Comparison of ENCODE assay signal across 8 cellular contexts in genomic region chr3:179603831-179604230, GRCh38. TPM values are rescaled to one million over a fixed set of nuclear protein-coding genes. Genes with fewer than 3 reads are reported as not detected.
DNase-seq lines count a peak whose midpoint lies in the region; ATAC-seq, FAIRE-seq and TF ChIP-seq lines count a peak whose summit lies in the region.

No MANE protein-coding gene starts in this region.

- H2BK20ac ChIP-seq in H1 (ENCODE audit: low read length), result no peak overlapping the region

- H3K36me3 Mint-ChIP-seq in CD8-positive, alpha-beta T cell, result peaks cover 47% of the 10 kb centered on the region
- H3K36me3 Mint-ChIP-seq in neural crest cell (ENCODE audit: low read depth), result no peaks in the 10 kb centered on the region

- no peaks in the 10 kb centered on the region for H3K27me3 Mint-ChIP-seq in CD8-positive, alpha-beta T cell (ENCODE audit: low read depth)
- no peaks in the 10 kb centered on the region for H3K27me3 Mint-ChIP-seq in neural crest cell (ENCODE audit: low read depth)

- H3K9ac ChIP-seq in H1 (replicated peaks in 1 of 4; ENCODE audit: extremely low read depth in 1 of 4, low read depth in 3 of 4, low read length in 3 of 4), result peak overlapping the region; percentile 98 to 100 (median 98)

- TF ChIP-seq EP300 in H1 (IDR thresholded peaks at IDR 0.05; ENCODE audit: borderline replicate concordance in 1 of 2, low read depth in 2 of 2, low read length in 2 of 2), result no peak

- H3K23ac ChIP-seq in H1 (ENCODE audit: insufficient read length), result no peak overlapping the region

- no peak overlapping the region for H3K56ac ChIP-seq in H1 (replicated peaks; ENCODE audit: insufficient read length, low read depth, low read length)

- peak overlapping the region; percentile 97 for H3K4me3 Mint-ChIP-seq in CD8-positive, alpha-beta T cell
- peak overlapping the region; percentile 99 for H3K4me3 Mint-ChIP-seq in neural crest cell

- H3K9me3 Mint-ChIP-seq in CD8-positive, alpha-beta T cell, result no peaks in the 10 kb centered on the region
- no peaks in the 10 kb centered on the region for H3K9me3 Mint-ChIP-seq in neural crest cell

- H3K4me1 ChIP-seq in CD8-positive, alpha-beta T cell (ENCODE audit: insufficient read depth, low read length), result peaks cover 13% of the 10 kb centered on the region
- no peaks in the 10 kb centered on the region for H3K4me1 ChIP-seq in H1 (replicated peaks in 1 of 4; ENCODE audit: control insufficient read depth in 3 of 4, insufficient read depth in 4 of 4, low read length in 3 of 4)

- H3K27ac Mint-ChIP-seq in CD8-positive, alpha-beta T cell, result peak overlapping the region; percentile 100
- peak overlapping the region; percentile 100 for H3K27ac Mint-ChIP-seq in neural crest cell (ENCODE audit: unreplicated experiment)

- no peak for FAIRE-seq in H1 (lab: Jason Lieb, UNC)

- peaks cover 0 to 44% of the 10 kb centered on the region in 2 experiments; a peak in 2 of 4 replicates for H3K79me2 ChIP-seq in H1 (ENCODE audit: control insufficient read depth in 1 of 2, insufficient read depth in 2 of 2, low read length in 2 of 2)

- H2BK15ac ChIP-seq in H1 (ENCODE audit: low read length), result no peak overlapping the region

- CTCF ChIA-PET in CD8-positive, alpha-beta T cell (lab: Charles Lee), result interaction anchor here (0.6 to 1.6 kb wide), 2 partner anchors 456 to 1998 kb away, joined by 3 read pairs; partner anchors contain the start of gene PIK3CA
- CTCF ChIA-PET in H1 (lab: Charles Lee; ENCODE audit: partially characterized antibody), result interaction anchor here (0.6 to 1.3 kb wide), 3 partner anchors 10 to 159 kb away, joined by 3 to 5 read pairs (median 5); no protein-coding TSS in a partner anchor

- intact Hi-C loops in CD8-positive, alpha-beta T cell (cut with DNase I, micrococcal nuclease), result loop anchor here (1.0 to 5.0 kb wide), 12 partner anchors 41 to 1387 kb away; partner anchors contain the start of genes MFN1 (in 2 of the 2), TTC14 (in 2 of the 2), ACTL6A (in 1 of the 2) and FXR1 (in 1 of the 2)

- POLR2A ChIA-PET in CD8-positive, alpha-beta T cell (lab: Charles Lee), result interaction anchor here (1.4 kb wide), 1 partner anchor 9 kb away, joined by 4 read pairs; no protein-coding TSS in a partner anchor
- POLR2A ChIA-PET in H1 (lab: Charles Lee; ENCODE audit: partially characterized antibody), result interaction anchor here (0.6 to 1.5 kb wide), 6 partner anchors 9 to 42 kb away, joined by 3 to 6 read pairs (median 3); partner anchors contain the start of gene ACTL6A

- H3K4me2 ChIP-seq in H1 (ENCODE audit: insufficient read depth in 1 of 2, low read depth in 2 of 2, low read length in 2 of 2), result peak overlapping the region; percentile 60 to 79

- no peak overlapping the region for H2BK5ac ChIP-seq in H1 (ENCODE audit: low read depth, low read length)

- no peak overlapping the region for H2BK120ac ChIP-seq in H1 (replicated peaks; ENCODE audit: low read depth, low read length)

- H4K91ac ChIP-seq in H1 (replicated peaks; ENCODE audit: insufficient read length, low read length), result no peak overlapping the region

- no peaks in the 10 kb centered on the region for H4K20me1 ChIP-seq in H1 (replicated peaks in 1 of 2; ENCODE audit: control insufficient read depth in 1 of 2, insufficient read depth in 2 of 2, low read length in 2 of 2)

- H2AK5ac ChIP-seq in H1 (ENCODE audit: low read depth, low read length), result no peak overlapping the region

- H2BK12ac ChIP-seq in H1 (ENCODE audit: low read depth, low read length), result no peak overlapping the region

- H3K27me3 ChIP-seq in CD8-positive, alpha-beta T cell (ENCODE audit: insufficient read depth, low read length), result no peaks in the 10 kb centered on the region
- H3K27me3 ChIP-seq in H1 (replicated peaks in 1 of 4; ENCODE audit: control insufficient read depth in 3 of 4, extremely low read depth in 1 of 4, insufficient read depth in 3 of 4, low read length in 3 of 4), result no peaks in the 10 kb centered on the region

- no peaks in the 10 kb centered on the region for H3K79me1 ChIP-seq in H1 (ENCODE audit: low read depth, low read length)

- no peak for DNase-seq in CD8-positive, alpha-beta T cell
- DNase-seq in NCI-H774 (lab: John Stamatoyannopoulos, UW), result peak; percentile 39
- DNase-seq in H1 (ENCODE audit: low read depth in 1 of 2, low spot score in 2 of 2), result no peak
- no peak for DNase-seq in neural crest cell (ENCODE audit: low read depth, low spot score)
- DNase-seq in amygdala (lab: John Stamatoyannopoulos, UW), result no peak

- H3K27ac ChIP-seq in CD8-positive, alpha-beta T cell (ENCODE audit: low read depth, low read length), result peak overlapping the region; percentile 93
- H3K27ac ChIP-seq in H1 (ENCODE audit: low read depth, low read length), result peak overlapping the region; percentile 93

- TF ChIP-seq POLR2A in H1 (IDR thresholded peaks at IDR 0.05; ENCODE audit: control extremely low read depth in 1 of 2, low read depth in 2 of 2, low read length in 2 of 2), result no peak

- 14% methylated on average over 3 of the region's 3 CpGs; no CpG with 5 or more reads in 1 of the 2 experiments for WGBS in H1 (ENCODE audit: extremely low coverage in 1 of 2, insufficient coverage in 1 of 2, insufficient read length in 1 of 2, insufficient replicate concordance in 2 of 2, low coverage in 1 of 2, low lambda C conversion rate in 2 of 2, missing lambda C conversion rate in 1 of 2), 2 experiments

- peaks cover 52% of the 10 kb centered on the region for H3K4me1 Mint-ChIP-seq in CD8-positive, alpha-beta T cell (ENCODE audit: low read depth)
- peaks cover 18% of the 10 kb centered on the region for H3K4me1 Mint-ChIP-seq in neural crest cell

- peaks cover 5% of the 10 kb centered on the region for H3K36me3 ChIP-seq in CD8-positive, alpha-beta T cell (ENCODE audit: insufficient read depth, low read length)
- H3K36me3 ChIP-seq in H1 (ENCODE audit: control insufficient read depth in 2 of 4, insufficient read depth in 4 of 4, low read length in 3 of 4), result peaks cover 4 to 40% (median 21%) of the 10 kb centered on the region in 4 experiments; a peak in 6 of 8 replicates

- H3K4ac ChIP-seq in H1 (replicated peaks; ENCODE audit: insufficient read length, low read depth, low read length), result no peak overlapping the region

- peak overlapping the region; percentile 82 for H3K4me3 ChIP-seq in CD8-positive, alpha-beta T cell (ENCODE audit: low read depth, low read length)
- H3K4me3 ChIP-seq in H1 (ENCODE audit: extremely low read depth in 1 of 4, insufficient read depth in 2 of 4, low read depth in 3 of 4, low read length in 4 of 4), result peak overlapping the region; percentile 81 to 98 (median 98)

- no peak for TF ChIP-seq CTCF in CD8-positive, alpha-beta T cell (IDR thresholded peaks at IDR 0.05)
- TF ChIP-seq CTCF in H1 (IDR thresholded peaks at IDR 0.05; ENCODE audit: control extremely low read depth in 1 of 3, insufficient read depth in 1 of 3, low read depth in 1 of 3, low read length in 3 of 3) (no peak), neural crest cell (conservative IDR thresholded peaks at IDR 0.05) (no peak)

- H4K5ac ChIP-seq in H1 (ENCODE audit: insufficient read length, low read depth, low read length), result peak overlapping the region; percentile 18

- no peak overlapping the region for H3K14ac ChIP-seq in H1 (ENCODE audit: insufficient read length)

- no peak for ATAC-seq in CD8-positive, alpha-beta T cell
- ATAC-seq in HG03108 (IDR thresholded peaks at IDR 0.05; ENCODE audit: unreplicated experiment), result no peak
- no peak for ATAC-seq in HG03469 (IDR thresholded peaks at IDR 0.05; ENCODE audit: unreplicated experiment)
- no peak for ATAC-seq in GM19463 (IDR thresholded peaks at IDR 0.05; ENCODE audit: unreplicated experiment)

- peaks cover 4% of the 10 kb centered on the region for H3K23me2 ChIP-seq in H1 (ENCODE audit: low read depth, low read length)

- H4K8ac ChIP-seq in H1 (ENCODE audit: extremely low read depth, insufficient read depth, low read length), result no peak overlapping the region

- TF ChIP-seq RAD21 in H1 (IDR thresholded peaks at IDR 0.05 in 1 of 2, conservative IDR thresholded peaks at IDR 0.05 in 1 of 2; ENCODE audit: low read depth in 2 of 2, low read length in 2 of 2), result no peak

- no peak overlapping the region for H2AFZ ChIP-seq in H1 (ENCODE audit: low read length)

- H3K18ac ChIP-seq in H1 (ENCODE audit: extremely low read depth, low read length), result no peak overlapping the region

- H3K9me3 ChIP-seq in CD8-positive, alpha-beta T cell (ENCODE audit: low read length), result no peaks in the 10 kb centered on the region
- H3K9me3 ChIP-seq in H1 (ENCODE audit: insufficient read depth in 2 of 2, low read depth in 1 of 2, low read length in 1 of 2), result no peaks in the 10 kb centered on the region

RNA-seq across cellular contexts. Expression of gene MRPL47, which starts 0.6 kb away (rescaled TPM):
- 10 to 100 TPM; 36.4 to 37.8 TPM for total RNA-seq in CD8-positive, alpha-beta T cell
- total RNA-seq in H1 (2021; fragmentation: NEBNext Ultra II Directional; extraction: Animal tissue kit (Norgen Biotek cat#: 25700)), result 76.6 and 81.4 TPM in 2 replicates
- 12.2 and 26.1 TPM in 2 replicates for polyA plus RNA-seq in H1 (2011; rRNA removed)
- polyA plus RNA-seq in H1 (2011; cell fraction: cytosol; rRNA removed), result 43.0 TPM
- polyA plus RNA-seq in H1 (2011; cell fraction: nucleus; rRNA removed), result 8.4 TPM
- 48.2 to 95.1 TPM (median 61.8 TPM) in 4 replicates for polyA plus RNA-seq in H1 (2012, experiment 1 of 2)
- polyA plus RNA-seq in H1 (2012, experiment 2 of 2), result 17.6 TPM
- polyA plus RNA-seq in H1 (2013, experiment 1 of 2), result 111 TPM
- polyA plus RNA-seq in H1 (2013, experiment 2 of 2), result 114 TPM
- 10.4 and 13.5 TPM in 2 replicates for polyA minus RNA-seq in H1 (2011; rRNA and poly(A)+ RNA removed)
- polyA minus RNA-seq in H1 (2011; cell fraction: cytosol; rRNA and poly(A)+ RNA removed), result 10.6 TPM
- 16.0 TPM for polyA minus RNA-seq in H1 (2011; cell fraction: nucleus; rRNA and poly(A)+ RNA removed)
- 57.3 and 59.6 TPM in 2 replicates for total RNA-seq in neural crest cell

RNA-seq across cellular contexts. Expression of gene NDUFB5, which starts 0.8 kb away (rescaled TPM):
- 10 to 100 TPM; 21.0 to 25.6 TPM for total RNA-seq in CD8-positive, alpha-beta T cell
- total RNA-seq in H1 (2021; fragmentation: NEBNext Ultra II Directional; extraction: Animal tissue kit (Norgen Biotek cat#: 25700)), result 74.1 and 85.8 TPM in 2 replicates
- 16.4 and 46.1 TPM in 2 replicates for polyA plus RNA-seq in H1 (2011; rRNA removed)
- 36.7 TPM for polyA plus RNA-seq in H1 (2011; cell fraction: cytosol; rRNA removed)
- polyA plus RNA-seq in H1 (2011; cell fraction: nucleus; rRNA removed), result 6.3 TPM
- polyA plus RNA-seq in H1 (2012, experiment 1 of 2), result 28.0 to 59.9 TPM (median 44.3 TPM) in 4 replicates
- polyA plus RNA-seq in H1 (2012, experiment 2 of 2), result 21.5 TPM
- 84.1 TPM for polyA plus RNA-seq in H1 (2013, experiment 1 of 2)
- polyA plus RNA-seq in H1 (2013, experiment 2 of 2), result 84.7 TPM
- 5.3 and 5.4 TPM in 2 replicates for polyA minus RNA-seq in H1 (2011; rRNA and poly(A)+ RNA removed)
- polyA minus RNA-seq in H1 (2011; cell fraction: cytosol; rRNA and poly(A)+ RNA removed), result 14.7 TPM
- polyA minus RNA-seq in H1 (2011; cell fraction: nucleus; rRNA and poly(A)+ RNA removed), result 7.5 TPM
- total RNA-seq in neural crest cell, result 72.4 and 74.3 TPM in 2 replicates

RNA-seq across cellular contexts. Expression of gene ACTL6A, which starts 41.1 kb away (rescaled TPM):
- 10 to 100 TPM; 18.2 to 18.7 TPM for total RNA-seq in CD8-positive, alpha-beta T cell
- 76.9 and 83.3 TPM in 2 replicates for total RNA-seq in H1 (2021; fragmentation: NEBNext Ultra II Directional; extraction: Animal tissue kit (Norgen Biotek cat#: 25700))
- polyA plus RNA-seq in H1 (2011; rRNA removed), result 99.5 and 141 TPM in 2 replicates
- polyA plus RNA-seq in H1 (2011; cell fraction: cytosol; rRNA removed), result 151 TPM
- 28.3 TPM for polyA plus RNA-seq in H1 (2011; cell fraction: nucleus; rRNA removed)
- 77.3 to 85.3 TPM (median 83.5 TPM) in 4 replicates for polyA plus RNA-seq in H1 (2012, experiment 1 of 2)
- 9.7 TPM for polyA plus RNA-seq in H1 (2012, experiment 2 of 2)
- 52.9 TPM for polyA plus RNA-seq in H1 (2013, experiment 1 of 2)
- polyA plus RNA-seq in H1 (2013, experiment 2 of 2), result 50.2 TPM
- polyA minus RNA-seq in H1 (2011; rRNA and poly(A)+ RNA removed), result 48.6 and 71.2 TPM in 2 replicates
- polyA minus RNA-seq in H1 (2011; cell fraction: cytosol; rRNA and poly(A)+ RNA removed), result 47.9 TPM
- 49.3 TPM for polyA minus RNA-seq in H1 (2011; cell fraction: nucleus; rRNA and poly(A)+ RNA removed)
- 103 and 111 TPM in 2 replicates for total RNA-seq in neural crest cell

RNA-seq across cellular contexts. Expression of gene USP13, which starts 49.0 kb away (rescaled TPM):
- total RNA-seq in CD8-positive, alpha-beta T cell, result 1 to 10 TPM; 3.0 to 3.3 TPM
- total RNA-seq in H1 (2021; fragmentation: NEBNext Ultra II Directional; extraction: Animal tissue kit (Norgen Biotek cat#: 25700)), result 25.9 and 28.0 TPM in 2 replicates
- polyA plus RNA-seq in H1 (2011; rRNA removed), result 5.5 and 7.9 TPM in 2 replicates
- polyA plus RNA-seq in H1 (2011; cell fraction: cytosol; rRNA removed), result 9.2 TPM
- 7.5 TPM for polyA plus RNA-seq in H1 (2011; cell fraction: nucleus; rRNA removed)
- polyA plus RNA-seq in H1 (2012, experiment 1 of 2), result 12.7 to 16.1 TPM (median 14.5 TPM) in 4 replicates
- 2.4 TPM for polyA plus RNA-seq in H1 (2012, experiment 2 of 2)
- 9.8 TPM for polyA plus RNA-seq in H1 (2013, experiment 1 of 2)
- polyA plus RNA-seq in H1 (2013, experiment 2 of 2), result 9.3 TPM
- polyA minus RNA-seq in H1 (2011; rRNA and poly(A)+ RNA removed), result 25.9 and 36.3 TPM in 2 replicates
- polyA minus RNA-seq in H1 (2011; cell fraction: cytosol; rRNA and poly(A)+ RNA removed), result 19.2 TPM
- 35.9 TPM for polyA minus RNA-seq in H1 (2011; cell fraction: nucleus; rRNA and poly(A)+ RNA removed)
- 25.2 and 26.7 TPM in 2 replicates for total RNA-seq in neural crest cell
